ENCODE assay signal across 2 cellular contexts in the genomic region with DNA sequence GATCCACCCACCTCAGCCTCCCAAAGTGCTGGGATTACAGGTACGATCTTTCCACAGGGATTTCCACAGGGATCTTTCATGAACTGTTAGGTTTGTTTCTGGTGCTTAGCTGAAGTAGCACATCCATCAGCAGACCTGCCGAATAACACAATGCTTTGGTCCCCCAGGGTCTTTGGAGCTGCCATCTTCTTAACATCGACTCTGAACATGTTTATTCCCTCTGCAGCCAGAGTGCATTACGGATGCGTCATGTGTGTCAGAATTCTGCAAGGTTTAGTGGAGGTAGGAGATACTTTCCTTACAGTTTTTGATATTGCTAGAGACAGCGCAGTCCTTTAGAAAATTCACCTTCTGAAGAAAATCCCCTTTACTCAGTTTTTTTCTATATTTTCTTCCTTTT.
TF ChIP-seq lines count a peak whose summit lies in the region.

No MANE protein-coding gene starts in this region.

TF ChIP-seq in GM23338, 12 proteins besides CTCF, POLR2A, EP300 and RAD21 (continued from another document):
- TF ChIP-seq, protein P1, sequence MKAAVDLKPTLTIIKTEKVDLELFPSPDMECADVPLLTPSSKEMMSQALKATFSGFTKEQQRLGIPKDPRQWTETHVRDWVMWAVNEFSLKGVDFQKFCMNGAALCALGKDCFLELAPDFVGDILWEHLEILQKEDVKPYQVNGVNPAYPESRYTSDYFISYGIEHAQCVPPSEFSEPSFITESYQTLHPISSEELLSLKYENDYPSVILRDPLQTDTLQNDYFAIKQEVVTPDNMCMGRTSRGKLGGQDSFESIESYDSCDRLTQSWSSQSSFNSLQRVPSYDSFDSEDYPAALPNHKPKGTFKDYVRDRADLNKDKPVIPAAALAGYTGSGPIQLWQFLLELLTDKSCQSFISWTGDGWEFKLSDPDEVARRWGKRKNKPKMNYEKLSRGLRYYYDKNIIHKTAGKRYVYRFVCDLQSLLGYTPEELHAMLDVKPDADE (IDR thresholded peaks at IDR 0.05) = no peak
- TF ChIP-seq JUNB (IDR thresholded peaks at IDR 0.05; ENCODE audit: unreplicated experiment) (no peak), ZNF114 (CRISPR knock-in tag; IDR thresholded peaks at IDR 0.05) (no peak), CREB1 (CRISPR knock-in tag; IDR thresholded peaks at IDR 0.05; ENCODE audit: low read depth) (no peak)

TF ChIP-seq in neural cell, 6 proteins besides CTCF, POLR2A, EP300 and RAD21 (continued from another document):
- TF ChIP-seq, protein P2, sequence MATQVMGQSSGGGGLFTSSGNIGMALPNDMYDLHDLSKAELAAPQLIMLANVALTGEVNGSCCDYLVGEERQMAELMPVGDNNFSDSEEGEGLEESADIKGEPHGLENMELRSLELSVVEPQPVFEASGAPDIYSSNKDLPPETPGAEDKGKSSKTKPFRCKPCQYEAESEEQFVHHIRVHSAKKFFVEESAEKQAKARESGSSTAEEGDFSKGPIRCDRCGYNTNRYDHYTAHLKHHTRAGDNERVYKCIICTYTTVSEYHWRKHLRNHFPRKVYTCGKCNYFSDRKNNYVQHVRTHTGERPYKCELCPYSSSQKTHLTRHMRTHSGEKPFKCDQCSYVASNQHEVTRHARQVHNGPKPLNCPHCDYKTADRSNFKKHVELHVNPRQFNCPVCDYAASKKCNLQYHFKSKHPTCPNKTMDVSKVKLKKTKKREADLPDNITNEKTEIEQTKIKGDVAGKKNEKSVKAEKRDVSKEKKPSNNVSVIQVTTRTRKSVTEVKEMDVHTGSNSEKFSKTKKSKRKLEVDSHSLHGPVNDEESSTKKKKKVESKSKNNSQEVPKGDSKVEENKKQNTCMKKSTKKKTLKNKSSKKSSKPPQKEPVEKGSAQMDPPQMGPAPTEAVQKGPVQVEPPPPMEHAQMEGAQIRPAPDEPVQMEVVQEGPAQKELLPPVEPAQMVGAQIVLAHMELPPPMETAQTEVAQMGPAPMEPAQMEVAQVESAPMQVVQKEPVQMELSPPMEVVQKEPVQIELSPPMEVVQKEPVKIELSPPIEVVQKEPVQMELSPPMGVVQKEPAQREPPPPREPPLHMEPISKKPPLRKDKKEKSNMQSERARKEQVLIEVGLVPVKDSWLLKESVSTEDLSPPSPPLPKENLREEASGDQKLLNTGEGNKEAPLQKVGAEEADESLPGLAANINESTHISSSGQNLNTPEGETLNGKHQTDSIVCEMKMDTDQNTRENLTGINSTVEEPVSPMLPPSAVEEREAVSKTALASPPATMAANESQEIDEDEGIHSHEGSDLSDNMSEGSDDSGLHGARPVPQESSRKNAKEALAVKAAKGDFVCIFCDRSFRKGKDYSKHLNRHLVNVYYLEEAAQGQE (IDR thresholded peaks at IDR 0.05; ENCODE audit: borderline replicate concordance) = no peak
- TF ChIP-seq SMC3 (conservative IDR thresholded peaks at IDR 0.05; ENCODE audit: poor library complexity) (no peak), TAF1 (IDR thresholded peaks at IDR 0.05; ENCODE audit: low read depth) (no peak)
